Comparison of ENCODE assay signal across 36 cellular contexts in the genomic region with DNA sequence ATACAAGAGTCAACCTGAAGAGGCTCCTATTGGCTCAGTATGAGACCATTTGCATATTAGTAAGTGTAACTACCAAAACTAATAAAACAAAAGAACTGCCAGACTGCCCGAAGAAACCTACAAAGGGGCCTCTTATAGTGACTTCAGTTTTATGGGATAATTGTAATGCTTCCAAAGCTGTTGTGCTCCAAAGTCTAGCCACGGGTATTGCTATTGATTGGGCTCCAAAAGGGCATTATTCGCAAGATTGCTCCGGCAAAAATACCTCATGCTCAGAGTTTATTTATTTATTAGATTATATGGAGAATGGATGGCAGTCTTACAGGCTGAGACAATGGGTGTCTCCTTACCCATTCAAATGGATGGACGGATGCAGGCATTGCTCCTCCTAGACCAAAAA.
"Had no signal": no experiment of that assay in that cellular context is flagged by ENCODE, and none has a peak within 500 bp of the region (broad histone marks: within the 10 kb centered on the region; RNA-seq: fewer than 3 reads in every experiment).

No MANE protein-coding gene starts in this region.

- H3K4me1 ChIP-seq: adrenal gland had no signal

- H3K9me3 Mint-ChIP-seq: activated B cell treated with CpG ODN at 0.5 μM for 24 hours; activated CD4-positive, alpha-beta memory T cell treated with anti-CD3 and anti-CD28 coated beads for 36 hours; activated CD4-positive, alpha-beta T cell treated with anti-CD3 and anti-CD28 coated beads, Interleukin-2, amount 10 ng/mL, durations not matched to agents 24 days and 14 days; activated CD8-positive, alpha-beta T cell treated with anti-CD3 and anti-CD28 coated beads for 36 hours; activated naive CD4-positive, alpha-beta T cell treated with anti-CD3 and anti-CD28 coated beads for 36 hours; activated naive CD4-positive, alpha-beta T cell treated with anti-CD3 and anti-CD28 coated beads, Interleukin-2, amount 50 U/mL, for 72 hours; activated naive CD8-positive, alpha-beta T cell treated with anti-CD3 and anti-CD28 coated beads for 36 hours; activated T-cell treated with anti-CD3 and anti-CD28 coated beads, Interleukin-2, amount 50 U/mL, for 4 hours; activated T-cell treated with anti-CD3 and anti-CD28 coated beads, Interleukin-2, amount 50 U/mL, for 72 hours; activated T-helper 1 cell treated with anti-CD3 and anti-CD28 coated beads, Interleukin-12 subunit alpha, Interleukin-12 subunit beta, Interleukin-2, Interleukin-4 antibody, amounts not matched to agents 30 ng/mL and 10 ng/mL and 1 ng/mL, durations not matched to agents 14 hours and 24 hours and 36 hours; activated T-helper 17 cell treated with anti-CD3 and anti-CD28 coated beads, Interleukin-2, amount 50 U/mL, for 72 hours; T-helper 1 cell treated with Interleukin-12 subunit alpha and Interleukin-12 subunit beta and Interleukin-4 antibody, amounts not matched to agents 30 μg/mL and 1 μg/mL, for 36 hours; T-helper 2 cell treated with Interferon-gamma antibody and Interleukin-4, amounts not matched to agents 5 μg/mL and 100 μg/mL, for 36 hours had no signal

- H3K27me3 ChIP-seq: adrenal gland, body of pancreas, brain microvascular endothelial cell had no signal

- H3K4me3 Mint-ChIP-seq: activated B cell treated with CpG ODN at 0.5 μM for 24 hours; activated CD4-positive, alpha-beta memory T cell treated with anti-CD3 and anti-CD28 coated beads for 36 hours; activated CD4-positive, alpha-beta T cell treated with anti-CD3 and anti-CD28 coated beads, Interleukin-2, amount 10 ng/mL, durations not matched to agents 24 days and 14 days; activated CD8-positive, alpha-beta T cell treated with anti-CD3 and anti-CD28 coated beads for 36 hours; activated naive CD4-positive, alpha-beta T cell treated with anti-CD3 and anti-CD28 coated beads for 36 hours; activated naive CD8-positive, alpha-beta T cell treated with anti-CD3 and anti-CD28 coated beads for 36 hours; activated T-cell treated with anti-CD3 and anti-CD28 coated beads, Interleukin-2, amount 50 U/mL, for 4 hours; activated T-helper 1 cell treated with anti-CD3 and anti-CD28 coated beads, Interleukin-12 subunit alpha, Interleukin-12 subunit beta, Interleukin-2, Interleukin-4 antibody, amounts not matched to agents 30 ng/mL and 10 ng/mL and 1 ng/mL, durations not matched to agents 14 hours and 24 hours and 36 hours; activated T-helper 17 cell treated with anti-CD3 and anti-CD28 coated beads, Interleukin-2, amount 50 U/mL, for 72 hours; T-helper 1 cell treated with Interleukin-12 subunit alpha and Interleukin-12 subunit beta and Interleukin-4 antibody, amounts not matched to agents 30 μg/mL and 1 μg/mL, for 36 hours; T-helper 2 cell treated with Interferon-gamma antibody and Interleukin-4, amounts not matched to agents 5 μg/mL and 100 μg/mL, for 36 hours had no signal

- H3K4me1 Mint-ChIP-seq: activated B cell treated with CpG ODN at 0.5 μM for 24 hours had no signal

- H3K36me3 Mint-ChIP-seq: activated CD4-positive, alpha-beta memory T cell treated with anti-CD3 and anti-CD28 coated beads for 36 hours; activated naive CD4-positive, alpha-beta T cell treated with anti-CD3 and anti-CD28 coated beads, Interleukin-2, amount 50 U/mL, for 72 hours; activated naive CD8-positive, alpha-beta T cell treated with anti-CD3 and anti-CD28 coated beads for 36 hours had no signal

- FAIRE-seq: astrocyte, TTC549 had no signal

- H3K36me3 ChIP-seq: adrenal gland, brain microvascular endothelial cell had no signal

- H3K27ac Mint-ChIP-seq: activated B cell treated with CpG ODN at 0.5 μM for 24 hours; activated CD8-positive, alpha-beta T cell treated with anti-CD3 and anti-CD28 coated beads for 36 hours; activated naive CD4-positive, alpha-beta T cell treated with anti-CD3 and anti-CD28 coated beads for 36 hours; activated naive CD4-positive, alpha-beta T cell treated with anti-CD3 and anti-CD28 coated beads, Interleukin-2, amount 50 U/mL, for 72 hours; activated naive CD8-positive, alpha-beta T cell treated with anti-CD3 and anti-CD28 coated beads for 36 hours; activated T-helper 1 cell treated with anti-CD3 and anti-CD28 coated beads, Interleukin-12 subunit alpha, Interleukin-12 subunit beta, Interleukin-2, Interleukin-4 antibody, amounts not matched to agents 30 ng/mL and 10 ng/mL and 1 ng/mL, durations not matched to agents 14 hours and 24 hours and 36 hours; T-helper 1 cell treated with Interleukin-12 subunit alpha and Interleukin-12 subunit beta and Interleukin-4 antibody, amounts not matched to agents 30 μg/mL and 1 μg/mL, for 36 hours; T-helper 2 cell treated with Interferon-gamma antibody and Interleukin-4, amounts not matched to agents 5 μg/mL and 100 μg/mL, for 36 hours had no signal

- H3K9me3 ChIP-seq: adrenal gland, body of pancreas had no signal

- H3K27ac ChIP-seq: adrenal gland, body of pancreas, brain microvascular endothelial cell, VCaP had no signal

- DNase-seq: activated B cell treated with CpG ODN at 0.5 μM for 24 hours; activated CD4-positive, alpha-beta memory T cell treated with anti-CD3 and anti-CD28 coated beads for 36 hours; activated CD4-positive, alpha-beta T cell treated with anti-CD3 and anti-CD28 coated beads for 4 hours; activated CD4-positive, alpha-beta T cell treated with anti-CD3 and anti-CD28 coated beads, Interleukin-2, amount 10 ng/mL, durations not matched to agents 24 days and 14 days; activated CD4-positive, alpha-beta T cell treated with anti-CD3 and anti-CD28 coated beads, Interleukin-2, amount 50 U/mL, for 1 hour; activated CD4-positive, alpha-beta T cell treated with anti-CD3 and anti-CD28 coated beads, Interleukin-2, amount 50 U/mL, for 4 hours; activated CD4-positive, CD25-positive, alpha-beta regulatory T cell treated with anti-CD3 and anti-CD28 coated beads, Interleukin-2, amount 50 U/mL, for 72 hours; activated CD8-positive, alpha-beta memory T cell treated with anti-CD3 and anti-CD28 coated beads, Interleukin-2, amount 50 U/mL, for 4 hours; activated CD8-positive, alpha-beta T cell treated with anti-CD3 and anti-CD28 coated beads for 36 hours; activated effector memory CD4-positive, alpha-beta T cell treated with anti-CD3 and anti-CD28 coated beads, Interleukin-2, amount 50 U/mL, for 16 hours; activated gamma-delta T cell treated with Interleukin-2 at 50 U/mL for 16 hours; activated naive CD4-positive, alpha-beta T cell; activated naive CD4-positive, alpha-beta T cell treated with anti-CD3 and anti-CD28 coated beads for 36 hours; activated naive CD4-positive, alpha-beta T cell treated with anti-CD3 and anti-CD28 coated beads, Interleukin-2, amount 50 U/mL, for 16 hours; activated naive CD8-positive, alpha-beta T cell treated with anti-CD3 and anti-CD28 coated beads for 36 hours; activated T-cell treated with anti-CD3 and anti-CD28 coated beads for 4 hours; activated T-cell treated with anti-CD3 and anti-CD28 coated beads, Interleukin-2, amount 50 U/mL, for 1 hour; activated T-cell treated with anti-CD3 and anti-CD28 coated beads, Interleukin-2, amount 50 U/mL, for 4 hours; activated T-cell treated with anti-CD3 and anti-CD28 coated beads, Interleukin-2, amount 50 U/mL, for 72 hours; adrenal gland; amniotic stem cell; aorta; body of pancreas; brain microvascular endothelial cell; central memory CD4-positive, alpha-beta T cell; T-helper 1 cell; T-helper 2 cell; T-helper 9 cell had no signal

- H3K4me3 ChIP-seq: adrenal gland, body of pancreas had no signal

- ATAC-seq: activated CD8-positive, alpha-beta T cell treated with anti-CD3 and anti-CD28 coated beads for 36 hours; activated naive CD4-positive, alpha-beta T cell treated with anti-CD3 and anti-CD28 coated beads, Interleukin-2, amount 50 U/mL, for 72 hours; activated T-cell treated with anti-CD3 and anti-CD28 coated beads, Interleukin-2, amount 50 U/mL, for 4 hours; activated T-cell treated with anti-CD3 and anti-CD28 coated beads, Interleukin-2, amount 50 U/mL, for 72 hours; activated T-helper 17 cell treated with anti-CD3 and anti-CD28 coated beads, Interleukin-2, amount 50 U/mL, for 72 hours; body of pancreas had no signal

- H3K27me3 Mint-ChIP-seq: activated CD4-positive, alpha-beta memory T cell treated with anti-CD3 and anti-CD28 coated beads for 36 hours; activated CD8-positive, alpha-beta T cell treated with anti-CD3 and anti-CD28 coated beads for 36 hours; activated naive CD8-positive, alpha-beta T cell treated with anti-CD3 and anti-CD28 coated beads for 36 hours had no signal
